24 cellular contexts compared by ENCODE assay signal in genomic region chr5:33785571-33785970, GRCh38.
DNase-seq lines count a peak whose midpoint lies in the region; ATAC-seq, FAIRE-seq and TF ChIP-seq lines count a peak whose summit lies in the region.
"Had no signal": no experiment of that assay in that cellular context is flagged by ENCODE, and none has a peak within 500 bp of the region (broad histone marks: within the 10 kb centered on the region; RNA-seq: fewer than 3 reads in every experiment).

No MANE protein-coding gene starts in this region.

- no peak overlapping the region for H2AFZ ChIP-seq in PC-3 (ENCODE audit: low read length)
- no peak overlapping the region for H2AFZ ChIP-seq in GM12878 (ENCODE audit: control insufficient read depth, low read depth, low read length)

- no peak for TF ChIP-seq EP300 in GM12878 (IDR thresholded peaks at IDR 0.05; ENCODE audit: borderline replicate concordance in 1 of 2, control insufficient read depth in 1 of 2, low read depth in 2 of 2, low read length in 2 of 2)

- H3K27ac ChIP-seq in PC-3 (ENCODE audit: low read length): no peak overlapping the region
- H3K27ac ChIP-seq in GM12878 (ENCODE audit: control insufficient read depth, insufficient read depth): no peak overlapping the region
- no peak overlapping the region for H3K27ac ChIP-seq in WERI-Rb-1
- H3K27ac ChIP-seq: BLaER1 had no signal

- no peak for FAIRE-seq in GM12878 (lab: Jason Lieb, UNC)
- FAIRE-seq: A204.1, GM19239 had no signal

- no peak for TF ChIP-seq CTCF in PC-3 (conservative IDR thresholded peaks at IDR 0.05; ENCODE audit: low read depth, low read length)
- TF ChIP-seq CTCF in GM12878 (IDR thresholded peaks at IDR 0.05 in 2 of 3, conservative IDR thresholded peaks at IDR 0.05 in 1 of 3; ENCODE audit: control insufficient read depth in 2 of 3, extremely low read depth in 1 of 3, insufficient read depth in 1 of 3, low read depth in 3 of 3, low read length in 3 of 3): no peak
- no peak for TF ChIP-seq CTCF in WERI-Rb-1 (IDR thresholded peaks at IDR 0.05; ENCODE audit: low read depth, low read length)

- no TSS peak for BruUV-seq in PC-3 (replicated peaks; lab: Mats Ljungman, UMichigan)
- BruUV-seq in GM12878 (replicated peaks; lab: Mats Ljungman, UMichigan): no TSS peak

- TF ChIP-seq RAD21 in GM12878 (IDR thresholded peaks at IDR 0.05; ENCODE audit: insufficient read depth, low read depth, low read length): no peak

- intact Hi-C loops in PC-3 (cut with micrococcal nuclease) (no loop called here), GM12878 (cut with micrococcal nuclease; ENCODE audit: unreplicated experiment) (no loop called here), sciatic nerve (cut with DNase I) (no loop called here)

- no peaks in the 10 kb centered on the region for H3F3A ChIP-seq in PC-3 (ENCODE audit: low read length, unreplicated experiment)

- ATAC-seq in PC-3 (no peak), GM12878 (no peak), HG02970 (IDR thresholded peaks at IDR 0.05; ENCODE audit: low FRiP score, unreplicated experiment) (no peak), sciatic nerve (no peak)

- SMC1A ChIA-PET in GM12878 (lab: Charles Lee; ENCODE audit: uncharacterized antibody, unreplicated experiment): interaction anchor here (0.9 kb wide), 1 partner anchor 19 kb away, joined by 3 read pairs; no protein-coding TSS in a partner anchor

- in situ Hi-C loops in GM12878 (cut with MboI): no loop called here

- H3K9me3 ChIP-seq in PC-3 (ENCODE audit: low read length) (no peaks in the 10 kb centered on the region), GM12878 (replicated peaks; ENCODE audit: control insufficient read depth, insufficient read depth, low read length) (peaks cover 5% of the 10 kb centered on the region), WERI-Rb-1 (ENCODE audit: severe bottlenecking) (peaks cover 6% of the 10 kb centered on the region)
- H3K9me3 ChIP-seq: BE2C had no signal

- H3K79me2 ChIP-seq in PC-3 (ENCODE audit: low read length): no peaks in the 10 kb centered on the region
- no peaks in the 10 kb centered on the region for H3K79me2 ChIP-seq in GM12878 (ENCODE audit: control insufficient read depth, insufficient read depth, low read length)

- POLR2A ChIA-PET in PC-3 (lab: Charles Lee; ENCODE audit: unreplicated experiment) (no interaction called here), GM12878 (lab: Charles Lee) (interaction anchor here (0.6 kb wide), 1 partner anchor 1154 kb away, joined by 3 read pairs; no protein-coding TSS in a partner anchor)

- H4K20me1 ChIP-seq in PC-3 (ENCODE audit: low read length) (no peaks in the 10 kb centered on the region), GM12878 (ENCODE audit: control insufficient read depth, insufficient read depth) (no peaks in the 10 kb centered on the region)
- H4K20me1 ChIP-seq: BLaER1 had no signal

- CTCF ChIA-PET in PC-3 (lab: Charles Lee) (no interaction called here), GM12878 (lab: Yijun Ruan, JAX) (no interaction called here)

- no peak overlapping the region for H3K4me2 ChIP-seq in PC-3 (ENCODE audit: low read length)
- no peak overlapping the region for H3K4me2 ChIP-seq in GM12878 (ENCODE audit: control insufficient read depth, insufficient read depth)
- H3K4me2 ChIP-seq: BLaER1 had no signal

- no peak for TF ChIP-seq POLR2A in GM12878 (IDR thresholded peaks at IDR 0.05; ENCODE audit: low read depth, low read length)

- H3K9me2 ChIP-seq in PC-3 (replicated peaks; ENCODE audit: low read length): no peaks in the 10 kb centered on the region

- H3K9ac ChIP-seq in PC-3 (ENCODE audit: low read length): no peak overlapping the region
- H3K9ac ChIP-seq in GM12878 (ENCODE audit: control insufficient read depth, insufficient read depth, low read length): no peak overlapping the region
- H3K9ac ChIP-seq: BLaER1 had no signal

- H3K4me3 ChIP-seq in PC-3 (ENCODE audit: low read length) (no peak overlapping the region), GM12878 (no peak overlapping the region), WERI-Rb-1 (ENCODE audit: low read depth, low read length) (no peak overlapping the region)
- H3K4me3 ChIP-seq: BLaER1 had no signal

- DNase-seq in NCI-H748 (lab: John Stamatoyannopoulos, UW; ENCODE audit: unreplicated experiment) (peak; percentile 48), NCI-H748 treated with DMSO at 0.1 percent for 48 hours (lab: John Stamatoyannopoulos, UW) (no peak), PC-3 (peak; percentile 58), GM12878 (ENCODE audit: low read depth, low spot score) (no peak), sciatic nerve (ENCODE audit: low spot score) (no peak), WERI-Rb-1 (no peak)
- DNase-seq: 8988T; ACHN; BE2C; C1 segment of cervical spinal cord; CD4-positive, alpha-beta memory T cell; CD4-positive, CD25-positive, alpha-beta regulatory T cell; CD8-positive, alpha-beta memory T cell; COR-L47; DMS 273 treated with DMSO at 0.1 percent for 48 hours; DMS153; DMS79; DND-41; EL; GDM1 had no signal

- RAD21 ChIA-PET in GM12878 (lab: Charles Lee; ENCODE audit: unreplicated experiment): no interaction called here

- H3K4me1 ChIP-seq in PC-3 (ENCODE audit: insufficient read depth, low read length): peaks cover 21% of the 10 kb centered on the region
- H3K4me1 ChIP-seq in GM12878 (ENCODE audit: control insufficient read depth, insufficient read depth, low read length): no peaks in the 10 kb centered on the region
- H3K4me1 ChIP-seq: BE2C, BLaER1 had no signal

- H3K36me3 ChIP-seq in PC-3 (ENCODE audit: low read depth, low read length) (no peaks in the 10 kb centered on the region), GM12878 (ENCODE audit: control insufficient read depth in 2 of 2, insufficient read depth in 2 of 2, low read length in 1 of 2) (no peaks in the 10 kb centered on the region), WERI-Rb-1 (no peaks in the 10 kb centered on the region)
- H3K36me3 ChIP-seq: BE2C, BLaER1 had no signal

- H3K27me3 ChIP-seq in PC-3 (ENCODE audit: low read length): no peaks in the 10 kb centered on the region
- no peaks in the 10 kb centered on the region for H3K27me3 ChIP-seq in GM12878 (replicated peaks in 1 of 2; ENCODE audit: control insufficient read depth in 2 of 2, insufficient read depth in 2 of 2, low read length in 1 of 2)
- peaks cover 34% of the 10 kb centered on the region for H3K27me3 ChIP-seq in WERI-Rb-1 (ENCODE audit: insufficient read depth, low read depth, severe bottlenecking)
- H3K27me3 ChIP-seq: BE2C, BLaER1 had no signal

- WGBS in GM12878 (ENCODE audit: insufficient coverage, insufficient replicate concordance, low lambda C conversion rate, missing lambda C conversion rate): 40% methylated on average over 1 of the region's 1 CpG

TF ChIP-seq in GM12878, 131 proteins besides CTCF, POLR2A, EP300 and RAD21:
- TF ChIP-seq CBX3 (IDR thresholded peaks at IDR 0.05; ENCODE audit: borderline replicate concordance, low read depth) (0 out of 2 replicates have a peak, but pooled peaks have one; percentile 42), TCF3 (IDR thresholded peaks at IDR 0.05; ENCODE audit: borderline replicate concordance, insufficient read depth, low read depth, low read length) (no peak), ZBED1 (IDR thresholded peaks at IDR 0.05; ENCODE audit: borderline replicate concordance) (no peak), MEF2A (IDR thresholded peaks at IDR 0.05; ENCODE audit: insufficient read depth, low read depth, low read length) (no peak), NFYA (IDR thresholded peaks at IDR 0.05; ENCODE audit: borderline replicate concordance, low read depth, low read length) (no peak), ATF7 (IDR thresholded peaks at IDR 0.05; ENCODE audit: low read depth) (no peak), MTA3 (IDR thresholded peaks at IDR 0.05; ENCODE audit: borderline replicate concordance, low read length) (no peak), ATF2 (IDR thresholded peaks at IDR 0.05; ENCODE audit: low read length) (no peak), HDAC2 (IDR thresholded peaks at IDR 0.05) (no peak)

Comparison
In these comparisons a context has a peak if more than half of its experiments do, and no peak if none do; other contexts are left out.
1. DNase-seq: peak in NCI-H748 (single experiment) and PC-3 (single experiment); none in NCI-H748 treated with DMSO at 0.1 percent for 48 hours (single experiment), GM12878 (single experiment), sciatic nerve (single experiment) and WERI-Rb-1 (single experiment).